Comparison of ENCODE assay signal across 30 cellular contexts in the genomic region with DNA sequence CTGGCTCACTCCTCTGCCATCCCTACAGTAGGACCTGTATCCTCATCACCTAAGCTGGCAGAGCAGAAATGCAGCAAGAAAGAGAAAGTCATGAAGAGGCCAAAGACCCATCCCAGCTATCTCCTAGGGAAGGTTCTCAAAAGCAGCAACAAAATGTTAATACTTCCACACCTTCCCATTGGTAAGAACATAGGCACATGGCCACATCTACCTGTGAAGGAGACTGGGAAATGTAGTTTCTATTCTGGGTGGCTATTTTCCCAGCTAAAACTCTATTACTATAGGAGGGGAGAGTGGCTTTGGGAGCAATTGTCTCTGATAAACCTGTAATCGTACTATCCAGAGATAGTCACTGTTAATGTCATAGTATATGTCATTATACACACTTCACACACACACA. TPM values are rescaled to one million over a fixed set of nuclear protein-coding genes. Genes with fewer than 3 reads are reported as not detected.
DNase-seq lines count a peak whose midpoint lies in the region; ATAC-seq and TF ChIP-seq lines count a peak whose summit lies in the region.
"Had no signal": no experiment of that assay in that cellular context is flagged by ENCODE, and none has a peak within 500 bp of the region (broad histone marks: within the 10 kb centered on the region; RNA-seq: fewer than 3 reads in every experiment).

No MANE protein-coding gene starts in this region.

- 100% methylated on average over 1 of the region's 1 CpG for WGBS in mammary epithelial cell (ENCODE audit: low coverage, missing lambda C conversion rate)
- WGBS in mesendoderm (ENCODE audit: extremely low coverage, insufficient coverage, low lambda C conversion rate), result no CpG with 5 or more reads among the region's 1 CpG

- H4K20me1 ChIP-seq in mammary epithelial cell (ENCODE audit: insufficient read depth, low read length), result no peaks in the 10 kb centered on the region

- no peak overlapping the region for H4K8ac ChIP-seq in mesendoderm (ENCODE audit: low read depth, low read length)

- H3K27me3 ChIP-seq in mammary epithelial cell (ENCODE audit: insufficient read depth, low read length) (no peaks in the 10 kb centered on the region), SJCRH30 (no peaks in the 10 kb centered on the region), mesendoderm (ENCODE audit: insufficient read depth, low read length, poor library complexity) (no peaks in the 10 kb centered on the region)
- H3K27me3 ChIP-seq: BE2C, colonic mucosa, SJSA1, tibial artery had no signal

- H2BK120ac ChIP-seq in mesendoderm (ENCODE audit: low read depth, low read length), result no peak overlapping the region

- H3K9me3 ChIP-seq in mammary epithelial cell (replicated peaks; ENCODE audit: insufficient read depth, low read length) (no peaks in the 10 kb centered on the region), SJCRH30 (replicated peaks) (no peaks in the 10 kb centered on the region)
- H3K9me3 ChIP-seq: BE2C, colonic mucosa, prostate gland, SJSA1, tibial artery had no signal

- CTCF ChIA-PET in mammary epithelial cell (lab: Charles Lee; ENCODE audit: low non-redundant PET) (no interaction called here), MCF 10A (lab: Yijun Ruan, JAX) (interaction anchor here (0.6 kb wide), 3 partner anchors 48 to 665 kb away, joined by 3 read pairs; no protein-coding TSS in a partner anchor)

- H3K23ac ChIP-seq in mesendoderm (ENCODE audit: low read length), result no peak overlapping the region

- intact Hi-C loops in mammary epithelial cell (cut with micrococcal nuclease), result no loop called here
- intact Hi-C loops in MCF 10A (cut with micrococcal nuclease), result no loop called here

- POLR2A ChIA-PET in MCF 10A (lab: Yijun Ruan, JAX), result no interaction called here

- BruUV-seq in mammary epithelial cell (replicated peaks; lab: Mats Ljungman, UMichigan) (no TSS peak), MCF 10A (replicated peaks; lab: Mats Ljungman, UMichigan) (no TSS peak)

- in situ Hi-C loops in mammary epithelial cell (cut with MboI; ENCODE audit: low sequenced_read_pairs in 2 of 2), result no loop called here

- H3K4me2 ChIP-seq in mammary epithelial cell (ENCODE audit: insufficient read depth, low read depth, low read length) (no peak overlapping the region), mesendoderm (ENCODE audit: low read length) (no peak overlapping the region)

- no peaks in the 10 kb centered on the region for H3K27me3 Mint-ChIP-seq in MCF 10A (ENCODE audit: insufficient read depth, unreplicated experiment)
- H3K27me3 Mint-ChIP-seq in immature natural killer cell (ENCODE audit: low read depth in 3 of 3), result peaks cover 0 to 4% (median 0%) of the 10 kb centered on the region in 3 donors
- H3K27me3 Mint-ChIP-seq in activated T-cell treated with anti-CD3 and anti-CD28 coated beads, Interleukin-2, amount 50 U/mL, for 72 hours (ENCODE audit: low read depth), result no peaks in the 10 kb centered on the region
- H3K27me3 Mint-ChIP-seq: activated B cell treated with CpG ODN at 0.5 μM for 24 hours; activated naive CD8-positive, alpha-beta T cell treated with anti-CD3 and anti-CD28 coated beads, Interleukin-2, amount 50 U/mL, for 24 hours; activated T-cell treated with anti-CD3 and anti-CD28 coated beads, Interleukin-2, amount 50 U/mL, for 24 hours had no signal

- no peaks in the 10 kb centered on the region for H3K9me3 Mint-ChIP-seq in MCF 10A (ENCODE audit: unreplicated experiment)
- H3K9me3 Mint-ChIP-seq in immature natural killer cell, result peaks cover 0 to 1% (median 0%) of the 10 kb centered on the region in 6 donors
- H3K9me3 Mint-ChIP-seq in activated T-cell treated with anti-CD3 and anti-CD28 coated beads, Interleukin-2, amount 50 U/mL, for 72 hours, result no peaks in the 10 kb centered on the region
- H3K9me3 Mint-ChIP-seq: activated B cell treated with CpG ODN at 0.5 μM for 24 hours; activated naive CD8-positive, alpha-beta T cell treated with anti-CD3 and anti-CD28 coated beads, Interleukin-2, amount 50 U/mL, for 24 hours; activated T-cell treated with anti-CD3 and anti-CD28 coated beads, Interleukin-2, amount 50 U/mL, for 24 hours; CD8-positive, alpha-beta T cell; naive B cell had no signal

- H3K4me3 Mint-ChIP-seq in MCF 10A (ENCODE audit: unreplicated experiment) (no peak overlapping the region), immature natural killer cell (no peak overlapping the region)
- H3K4me3 Mint-ChIP-seq in activated T-cell treated with anti-CD3 and anti-CD28 coated beads, Interleukin-2, amount 50 U/mL, for 72 hours, result no peak overlapping the region
- H3K4me3 Mint-ChIP-seq: activated B cell treated with CpG ODN at 0.5 μM for 24 hours; activated naive CD8-positive, alpha-beta T cell treated with anti-CD3 and anti-CD28 coated beads, Interleukin-2, amount 50 U/mL, for 24 hours; activated T-cell treated with anti-CD3 and anti-CD28 coated beads, Interleukin-2, amount 50 U/mL, for 24 hours; CD8-positive, alpha-beta T cell; naive B cell had no signal

- H3K36me3 ChIP-seq in mammary epithelial cell (ENCODE audit: insufficient read depth, low read length), result no peaks in the 10 kb centered on the region
- H3K36me3 ChIP-seq in SJCRH30, result no peaks in the 10 kb centered on the region
- H3K36me3 ChIP-seq in mesendoderm (ENCODE audit: control insufficient read depth, insufficient read depth, low read length), result no peaks in the 10 kb centered on the region
- H3K36me3 ChIP-seq: BE2C, colonic mucosa, prostate gland, SJSA1, tibial artery had no signal

- DNase-seq in mammary epithelial cell, result no peak
- DNase-seq in MCF 10A (ENCODE audit: unreplicated experiment), result no peak
- peak in 1 of 2 experiments; percentile 36 for DNase-seq in SJCRH30
- DNase-seq in mesendoderm, result peak; percentile 24
- DNase-seq in activated effector memory CD4-positive, alpha-beta T cell treated with Interleukin-2 at 50 U/mL for 16 hours, result no peak
- no peak for DNase-seq in immature natural killer cell
- no peak for DNase-seq in activated T-cell treated with anti-CD3 and anti-CD28 coated beads, Interleukin-2, amount 50 U/mL, for 72 hours
- DNase-seq: activated B cell treated with CpG ODN at 0.5 μM for 24 hours; activated CD4-positive, alpha-beta T cell treated with anti-CD3 and anti-CD28 coated beads, Interleukin-2, amount 50 U/mL, for 1 hour; activated naive CD4-positive, alpha-beta T cell; activated naive CD8-positive, alpha-beta T cell treated with anti-CD3 and anti-CD28 coated beads, Interleukin-2, amount 50 U/mL, for 24 hours; activated T-cell treated with anti-CD3 and anti-CD28 coated beads, Interleukin-2, amount 50 U/mL, for 24 hours; BE2C; CD8-positive, alpha-beta T cell; colonic mucosa; effector CD4-positive, alpha-beta T cell; kidney; left ventricle myocardium superior; naive B cell; NCI-H1092 treated with DMSO at 0.1 percent for 48 hours; NCI-H1694 treated with DMSO at 0.1 percent for 48 hours; NCI-H2171 treated with DMSO at 0.1 percent for 48 hours; NCI-H524; stimulated activated CD4-positive, alpha-beta T cell treated with anti-CD3 and anti-CD28 coated beads, Interleukin-4, amount 100 ng/mL, for 4 hours; T-helper 1 cell; tibial artery had no signal

- no peak for ATAC-seq in GM21619 (IDR thresholded peaks at IDR 0.05; ENCODE audit: unreplicated experiment)
- ATAC-seq in activated T-cell treated with anti-CD3 and anti-CD28 coated beads, Interleukin-2, amount 50 U/mL, for 72 hours (replicated peaks in 1 of 2), result no peak
- ATAC-seq: activated naive CD8-positive, alpha-beta T cell treated with anti-CD3 and anti-CD28 coated beads, Interleukin-2, amount 50 U/mL, for 24 hours; CD8-positive, alpha-beta T cell; left ventricle myocardium superior; sciatic nerve had no signal

- H3K4me1 ChIP-seq in mammary epithelial cell (ENCODE audit: insufficient read depth, low read length) (peaks cover 16% of the 10 kb centered on the region), SJCRH30 (peaks cover 37% of the 10 kb centered on the region), mesendoderm (ENCODE audit: control insufficient read depth, low read depth, low read length) (peaks cover 3% of the 10 kb centered on the region)
- H3K4me1 ChIP-seq: BE2C, colonic mucosa, prostate gland, SJSA1 had no signal

- peak overlapping the region; percentile 93 for H4K5ac ChIP-seq in mesendoderm (ENCODE audit: low read length)

- H3K18ac ChIP-seq in mesendoderm (ENCODE audit: low read length), result no peak overlapping the region

- H2BK5ac ChIP-seq in mesendoderm (ENCODE audit: low read length), result no peak overlapping the region

- H3K27ac ChIP-seq in mammary epithelial cell (ENCODE audit: insufficient read depth, low read depth, low read length) (peak overlapping the region; percentile 44), SJCRH30 (peak overlapping the region; percentile 91), mesendoderm (ENCODE audit: low read depth, low read length) (no peak overlapping the region)
- H3K27ac ChIP-seq: colonic mucosa, prostate gland, SJSA1 had no signal

- dilution Hi-C loops in mammary epithelial cell (cut with HindIII; ENCODE audit: low sequenced_read_pairs), result no loop called here

- H3K27ac Mint-ChIP-seq in MCF 10A (ENCODE audit: low read depth, unreplicated experiment) (no peak overlapping the region), immature natural killer cell (no peak overlapping the region)
- H3K27ac Mint-ChIP-seq in activated T-cell treated with anti-CD3 and anti-CD28 coated beads, Interleukin-2, amount 50 U/mL, for 72 hours, result no peak overlapping the region
- H3K27ac Mint-ChIP-seq: activated B cell treated with CpG ODN at 0.5 μM for 24 hours; activated naive CD8-positive, alpha-beta T cell treated with anti-CD3 and anti-CD28 coated beads, Interleukin-2, amount 50 U/mL, for 24 hours; activated T-cell treated with anti-CD3 and anti-CD28 coated beads, Interleukin-2, amount 50 U/mL, for 24 hours; CD8-positive, alpha-beta T cell; naive B cell had no signal

- no peak overlapping the region for H2AFZ ChIP-seq in mammary epithelial cell (ENCODE audit: low read depth, low read length)

- H3K9ac ChIP-seq in mammary epithelial cell (ENCODE audit: insufficient read depth, low read length) (no peak overlapping the region), mesendoderm (ENCODE audit: low read length) (no peak overlapping the region)

- no peaks in the 10 kb centered on the region for H3K79me1 ChIP-seq in mesendoderm (ENCODE audit: low read length)

- no peak overlapping the region for H2AK5ac ChIP-seq in mesendoderm (ENCODE audit: low read length)

- H3K79me2 ChIP-seq in mammary epithelial cell (ENCODE audit: insufficient read depth, low read length), result no peaks in the 10 kb centered on the region
- H3K79me2 ChIP-seq in mesendoderm (ENCODE audit: control insufficient read depth, insufficient read depth, low read length), result no peaks in the 10 kb centered on the region

- no peak overlapping the region for H3K56ac ChIP-seq in mesendoderm (ENCODE audit: low read length)

- no peak overlapping the region for H2BK15ac ChIP-seq in mesendoderm (replicated peaks; ENCODE audit: low read depth)

- TF ChIP-seq CTCF in mammary epithelial cell (conservative IDR thresholded peaks at IDR 0.05 in 1 of 2, IDR thresholded peaks at IDR 0.05 in 1 of 2; ENCODE audit: extremely low read depth in 1 of 2, insufficient read depth in 1 of 2, low read depth in 1 of 2, low read length in 2 of 2), result no peak
- TF ChIP-seq CTCF in MCF 10A (IDR thresholded peaks at IDR 0.05; ENCODE audit: unreplicated experiment), result no peak

- peaks cover 9% of the 10 kb centered on the region for H3K4me1 Mint-ChIP-seq in MCF 10A (ENCODE audit: insufficient read depth, unreplicated experiment)
- no peaks in the 10 kb centered on the region for H3K4me1 Mint-ChIP-seq in immature natural killer cell
- no peaks in the 10 kb centered on the region for H3K4me1 Mint-ChIP-seq in activated T-cell treated with anti-CD3 and anti-CD28 coated beads, Interleukin-2, amount 50 U/mL, for 72 hours (ENCODE audit: low read depth)
- H3K4me1 Mint-ChIP-seq: activated B cell treated with CpG ODN at 0.5 μM for 24 hours; activated naive CD8-positive, alpha-beta T cell treated with anti-CD3 and anti-CD28 coated beads, Interleukin-2, amount 50 U/mL, for 24 hours; naive B cell had no signal

- no peak overlapping the region for H3K4ac ChIP-seq in mesendoderm (ENCODE audit: low read depth, low read length)

- H3K36me3 Mint-ChIP-seq in MCF 10A (ENCODE audit: insufficient read depth, unreplicated experiment) (no peaks in the 10 kb centered on the region), immature natural killer cell (no peaks in the 10 kb centered on the region)
- H3K36me3 Mint-ChIP-seq in activated T-cell treated with anti-CD3 and anti-CD28 coated beads, Interleukin-2, amount 50 U/mL, for 72 hours (ENCODE audit: insufficient read depth in 2 of 2), result no peaks in the 10 kb centered on the region
- H3K36me3 Mint-ChIP-seq: CD8-positive, alpha-beta T cell; naive B cell had no signal

- H3K4me3 ChIP-seq in mammary epithelial cell (replicated peaks in 1 of 3; ENCODE audit: insufficient read depth in 1 of 3, low read depth in 2 of 3, low read length in 3 of 3) (no peak overlapping the region), SJCRH30 (no peak overlapping the region), mesendoderm (ENCODE audit: low read length) (no peak overlapping the region)
- H3K4me3 ChIP-seq: colonic mucosa, prostate gland, SJSA1, tibial artery had no signal

RNA-seq across cellular contexts. Expression of a gene that starts 13.7 kb away (rescaled TPM):
- total RNA-seq in mammary epithelial cell, result 10 to 100 TPM; 47.8 to 57.3 TPM
- 127 TPM for polyA plus RNA-seq in mammary epithelial cell
- polyA minus RNA-seq in mammary epithelial cell, result 24.7 TPM
- total RNA-seq in MCF 10A (2022), result 53.8 and 57.9 TPM in 2 replicates
- 56.8 and 64.7 TPM in 2 replicates for total RNA-seq in SJCRH30 (2014; rRNA removed; shearing (Covaris generic))
- polyA plus RNA-seq in mesendoderm (2013, experiment 1 of 2), result 37.3 TPM
- polyA plus RNA-seq in mesendoderm (2013, experiment 2 of 2), result 37.9 TPM
- polyA plus RNA-seq in immature natural killer cell, result 10 to 100 TPM; 32.6 to 64.5 (median 57.4) TPM
- total RNA-seq in activated T-cell treated with anti-CD3 and anti-CD28 coated beads, Interleukin-2, amount 50 U/mL, for 72 hours, result 10 to 100 TPM; 50.3 to 68.5 TPM

RNA-seq across cellular contexts. Expression of a gene that starts 33.6 kb away (rescaled TPM):
- 10 to 100 TPM; 16.5 to 31.9 TPM for total RNA-seq in mammary epithelial cell
- 24.0 TPM for polyA plus RNA-seq in mammary epithelial cell
- 18.0 TPM for polyA minus RNA-seq in mammary epithelial cell
- 1.3 and 2.1 TPM in 2 replicates for total RNA-seq in MCF 10A (2022)
- 115 and 120 TPM in 2 replicates for total RNA-seq in SJCRH30 (2014; rRNA removed; shearing (Covaris generic))
- 1.2 TPM for polyA plus RNA-seq in mesendoderm (2013, experiment 1 of 2)
- polyA plus RNA-seq in mesendoderm (2013, experiment 2 of 2), result 1.3 TPM
- under 1 TPM in 2 of 3 donors, not detected in 1; 0.06 to 0.07 TPM for polyA plus RNA-seq in immature natural killer cell
- total RNA-seq in activated T-cell treated with anti-CD3 and anti-CD28 coated beads, Interleukin-2, amount 50 U/mL, for 72 hours, result under 1 TPM in 1 of 2 donors, not detected in 1; 0.35 TPM
- total RNA-seq: activated B cell treated with CpG ODN at 0.5 μM for 24 hours had no signal
